28 cellular contexts compared by ENCODE assay signal in the genomic region with DNA sequence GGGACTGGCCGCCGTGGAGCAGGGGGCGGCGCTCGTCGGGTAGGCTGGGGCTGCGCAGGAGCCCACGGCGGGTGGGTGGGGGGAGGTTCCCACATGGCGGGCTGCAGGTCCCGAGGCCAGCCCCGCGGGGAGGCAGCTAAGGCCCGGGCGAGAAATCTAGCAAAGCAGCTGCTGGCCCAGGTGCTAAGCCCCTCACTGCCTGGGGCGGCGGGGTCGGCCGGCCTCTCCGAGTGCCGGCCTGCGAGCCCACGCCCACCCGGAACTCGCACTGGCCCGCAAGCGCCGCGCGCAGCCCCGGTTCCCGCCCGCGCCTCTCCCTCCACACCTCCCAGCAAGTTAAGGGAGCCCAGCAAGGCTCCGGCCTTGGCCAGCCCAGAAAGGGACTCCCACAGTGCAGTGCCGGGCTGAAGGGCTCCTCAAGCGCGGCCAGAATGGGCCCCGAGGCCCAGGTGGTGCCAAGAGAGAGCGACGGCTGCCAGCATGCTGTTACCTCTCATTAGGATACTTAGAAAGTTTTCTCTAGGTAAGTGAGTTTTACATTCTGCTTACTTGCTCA.
"Had no signal": no experiment of that assay in that cellular context is flagged by ENCODE, and none has a peak within 500 bp of the region (broad histone marks: within the 10 kb centered on the region; RNA-seq: fewer than 3 reads in every experiment).

No MANE protein-coding gene starts in this region.

- H3K27me3 ChIP-seq: brain microvascular endothelial cell, dorsolateral prefrontal cortex, gastroesophageal sphincter had no signal

- H3K4me3 ChIP-seq: coronary artery, dorsolateral prefrontal cortex, gastroesophageal sphincter had no signal

- H3K9me3 ChIP-seq: gastroesophageal sphincter had no signal

- FAIRE-seq: astrocyte, bronchial epithelial cell had no signal

- H3K4me1 ChIP-seq: gastroesophageal sphincter had no signal

- H3K36me3 ChIP-seq: brain microvascular endothelial cell, gastroesophageal sphincter had no signal

- H3K27ac ChIP-seq: brain microvascular endothelial cell, coronary artery, dorsolateral prefrontal cortex, gastroesophageal sphincter had no signal

- DNase-seq: activated CD4-positive, alpha-beta memory T cell treated with anti-CD3 and anti-CD28 coated beads for 36 hours; activated CD4-positive, alpha-beta T cell treated with anti-CD3 and anti-CD28 coated beads for 36 hours; activated CD4-positive, alpha-beta T cell treated with anti-CD3 and anti-CD28 coated beads, Interleukin-2, amount 10 ng/mL, durations not matched to agents 24 days and 14 days; activated CD4-positive, CD25-positive, alpha-beta regulatory T cell; activated CD4-positive, CD25-positive, alpha-beta regulatory T cell treated with anti-CD3 and anti-CD28 coated beads, Interleukin-2, amount 50 U/mL, for 72 hours; activated CD8-positive, alpha-beta memory T cell treated with anti-CD3 and anti-CD28 coated beads, Interleukin-2, amount 10 ng/mL, durations not matched to agents 7 days and 5 days; activated CD8-positive, alpha-beta memory T cell treated with anti-CD3 and anti-CD28 coated beads, Interleukin-2, amount 50 U/mL, for 4 hours; activated CD8-positive, alpha-beta T cell treated with anti-CD3 and anti-CD28 coated beads, Interleukin-2, amount 10 ng/mL, durations not matched to agents 7 days and 5 days; activated effector memory CD4-positive, alpha-beta T cell treated with anti-CD3 and anti-CD28 coated beads, Interleukin-2, amount 50 U/mL, for 16 hours; activated naive CD4-positive, alpha-beta T cell treated with anti-CD3 and anti-CD28 coated beads, Interleukin-2, amount 50 U/mL, for 16 hours; activated naive CD4-positive, alpha-beta T cell treated with Interleukin-2 at 50 U/mL for 16 hours; activated T-cell treated with anti-CD3 and anti-CD28 coated beads, Interleukin-2, amount 50 U/mL, for 1 hour; activated T-cell treated with anti-CD3 and anti-CD28 coated beads, Interleukin-2, amount 50 U/mL, for 48 hours; amniotic stem cell; anterior cingulate cortex; brain microvascular endothelial cell; dorsolateral prefrontal cortex; effector memory CD4-positive, alpha-beta T cell; foreskin fibroblast; head of caudate nucleus; T-helper 1 cell; T-helper 17 cell; T1000 had no signal

- ATAC-seq: activated CD4-positive, alpha-beta T cell treated with anti-CD3 and anti-CD28 coated beads for 36 hours; activated CD8-positive, alpha-beta memory T cell treated with anti-CD3 and anti-CD28 coated beads, Interleukin-2, amount 10 ng/mL, durations not matched to agents 7 days and 5 days; activated CD8-positive, alpha-beta T cell treated with anti-CD3 and anti-CD28 coated beads, Interleukin-2, amount 10 ng/mL, durations not matched to agents 7 days and 5 days; esophagus mucosa; gastroesophageal sphincter; T-helper 17 cell had no signal
